1 cellular context compared by ENCODE assay signal in the genomic region with DNA sequence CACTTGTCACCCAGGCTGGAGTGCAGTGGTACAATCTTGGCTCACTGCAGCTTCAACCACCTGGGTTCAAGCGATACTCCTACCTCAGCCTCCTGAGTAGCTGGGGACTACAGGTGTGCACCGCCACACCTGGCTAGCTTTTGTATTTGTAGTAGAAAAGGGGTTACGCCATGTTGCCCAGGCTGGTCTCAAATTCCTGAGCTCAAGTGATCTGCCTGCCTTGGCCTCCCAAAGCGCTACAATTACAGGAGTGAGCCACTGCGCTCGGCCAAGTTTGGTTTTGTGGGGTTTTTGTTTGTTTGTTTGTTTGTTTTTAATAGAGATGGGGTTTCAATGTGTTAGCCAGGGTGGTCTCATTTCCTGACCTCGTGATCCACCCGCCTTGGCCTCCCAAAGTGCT.
A peak's percentile ranks its signal among the peaks of the same experiment; 100 is the strongest.
TF ChIP-seq lines count a peak whose summit lies in the region.

No MANE protein-coding gene starts in this region.

TF ChIP-seq in HepG2, 621 proteins besides CTCF, POLR2A, EP300 and RAD21:
- peak; percentile 15 for TF ChIP-seq RBM22 (optimal IDR thresholded peaks at IDR 0.05; ENCODE audit: low read length)
- TF ChIP-seq, protein P1, sequence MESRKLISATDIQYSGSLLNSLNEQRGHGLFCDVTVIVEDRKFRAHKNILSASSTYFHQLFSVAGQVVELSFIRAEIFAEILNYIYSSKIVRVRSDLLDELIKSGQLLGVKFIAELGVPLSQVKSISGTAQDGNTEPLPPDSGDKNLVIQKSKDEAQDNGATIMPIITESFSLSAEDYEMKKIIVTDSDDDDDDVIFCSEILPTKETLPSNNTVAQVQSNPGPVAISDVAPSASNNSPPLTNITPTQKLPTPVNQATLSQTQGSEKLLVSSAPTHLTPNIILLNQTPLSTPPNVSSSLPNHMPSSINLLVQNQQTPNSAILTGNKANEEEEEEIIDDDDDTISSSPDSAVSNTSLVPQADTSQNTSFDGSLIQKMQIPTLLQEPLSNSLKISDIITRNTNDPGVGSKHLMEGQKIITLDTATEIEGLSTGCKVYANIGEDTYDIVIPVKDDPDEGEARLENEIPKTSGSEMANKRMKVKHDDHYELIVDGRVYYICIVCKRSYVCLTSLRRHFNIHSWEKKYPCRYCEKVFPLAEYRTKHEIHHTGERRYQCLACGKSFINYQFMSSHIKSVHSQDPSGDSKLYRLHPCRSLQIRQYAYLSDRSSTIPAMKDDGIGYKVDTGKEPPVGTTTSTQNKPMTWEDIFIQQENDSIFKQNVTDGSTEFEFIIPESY (CRISPR knock-in tag; IDR thresholded peaks at IDR 0.05) = peak; percentile 55; the same call in 1 of the 2 replicates
- no peak for TF ChIP-seq SOX6 (IDR thresholded peaks at IDR 0.05)
- peak; percentile 26; the same call in 1 of the 2 replicates for TF ChIP-seq SOX6 (CRISPR knock-in tag; IDR thresholded peaks at IDR 0.05)
- 0 out of 2 replicates have a peak, but pooled peaks have one; percentile 16 for TF ChIP-seq ZMYM4 (CRISPR knock-in tag; IDR thresholded peaks at IDR 0.05)
- peak; percentile 46 for TF ChIP-seq POLR2G (IDR thresholded peaks at IDR 0.05; ENCODE audit: low read depth, low read length)
- no peak for TF ChIP-seq CENPT (CRISPR knock-in tag; IDR thresholded peaks at IDR 0.05; ENCODE audit: low read depth)
- TF ChIP-seq MIXL1 (CRISPR knock-in tag; IDR thresholded peaks at IDR 0.05) = 0 out of 2 replicates have a peak, but pooled peaks have one; percentile 2
- peak; percentile 14 for TF ChIP-seq AGO2 (optimal IDR thresholded peaks at IDR 0.05; ENCODE audit: low read depth, low read length)
- TF ChIP-seq ZNF460 (CRISPR knock-in tag; IDR thresholded peaks at IDR 0.05; ENCODE audit: borderline replicate concordance) = peak; percentile 82; the same call in 1 of the 2 replicates
- TF ChIP-seq KDM2A (CRISPR knock-in tag; IDR thresholded peaks at IDR 0.05; ENCODE audit: borderline replicate concordance, low read depth) = 0 out of 2 replicates have a peak, but pooled peaks have one; percentile 35
- no peak for TF ChIP-seq SNAI1 (CRISPR knock-in tag; IDR thresholded peaks at IDR 0.05; ENCODE audit: borderline replicate concordance)
